8 cellular contexts compared by ENCODE assay signal in genomic region chr15:85730001-85730820, GRCh38.
DNase-seq lines count a peak whose midpoint lies in the region; ATAC-seq and TF ChIP-seq lines count a peak whose summit lies in the region.

No MANE protein-coding gene starts in this region.

- H3K4me1 ChIP-seq in body of pancreas: no peaks in the 10 kb centered on the region

- H3K36me3 ChIP-seq in body of pancreas (replicated peaks in 1 of 2; ENCODE audit: insufficient read depth in 1 of 2, low read depth in 2 of 2): peaks cover 13 to 59% of the 10 kb centered on the region in 2 donors

- peak overlapping the region in 2 of 4 donors; percentile 6 to 25 for H3K27ac ChIP-seq in body of pancreas

- no peak overlapping the region for H3K4me3 ChIP-seq in body of pancreas

- 30 to 33% methylated on average over 5 of the region's 5 CpGs for WGBS in body of pancreas, 2 donors

- TF ChIP-seq POLR2A in body of pancreas (IDR thresholded peaks at IDR 0.05): no peak

- intact Hi-C loops in body of pancreas (cut with DNase I): loop anchor here (5.0 kb wide), 1 partner anchor 102 kb away; no protein-coding TSS in a partner anchor

- no peaks in the 10 kb centered on the region for H3K9me3 ChIP-seq in body of pancreas

- no peaks in the 10 kb centered on the region for H3K27me3 ChIP-seq in body of pancreas

- peak; percentile 39 to 85 (median 79) for TF ChIP-seq CTCF in body of pancreas (IDR thresholded peaks at IDR 0.05)

- peak; percentile 73 for ATAC-seq in GM21381 (IDR thresholded peaks at IDR 0.05; ENCODE audit: unreplicated experiment)
- ATAC-seq in body of pancreas: peak; percentile 85

- DNase-seq in DMS 273 (lab: John Stamatoyannopoulos, UW; ENCODE audit: unreplicated experiment) (peak; percentile 79), Kasumi-1 (lab: John Stamatoyannopoulos, UW) (peak; percentile 71 to 89), RKO (ENCODE audit: low spot score) (peak; percentile 77), body of pancreas (peak in 3 of 4 donors; percentile 43 to 71 (median 53)), iPS-NIHi11 (ENCODE audit: low spot score) (peak; percentile 72), ecto neural progenitor cell (ENCODE audit: low spot score) (no peak)
- peak in 2 of 3 donors; percentile 21 to 40 for DNase-seq in stimulated activated CD4-positive, alpha-beta T cell treated with anti-CD3 and anti-CD28 coated beads, TNF-alpha, amount 100 ng/mL, for 48 hours (ENCODE audit: low read depth in 3 of 3)
